Comparison of ENCODE assay signal across 8 cellular contexts in the genomic region with DNA sequence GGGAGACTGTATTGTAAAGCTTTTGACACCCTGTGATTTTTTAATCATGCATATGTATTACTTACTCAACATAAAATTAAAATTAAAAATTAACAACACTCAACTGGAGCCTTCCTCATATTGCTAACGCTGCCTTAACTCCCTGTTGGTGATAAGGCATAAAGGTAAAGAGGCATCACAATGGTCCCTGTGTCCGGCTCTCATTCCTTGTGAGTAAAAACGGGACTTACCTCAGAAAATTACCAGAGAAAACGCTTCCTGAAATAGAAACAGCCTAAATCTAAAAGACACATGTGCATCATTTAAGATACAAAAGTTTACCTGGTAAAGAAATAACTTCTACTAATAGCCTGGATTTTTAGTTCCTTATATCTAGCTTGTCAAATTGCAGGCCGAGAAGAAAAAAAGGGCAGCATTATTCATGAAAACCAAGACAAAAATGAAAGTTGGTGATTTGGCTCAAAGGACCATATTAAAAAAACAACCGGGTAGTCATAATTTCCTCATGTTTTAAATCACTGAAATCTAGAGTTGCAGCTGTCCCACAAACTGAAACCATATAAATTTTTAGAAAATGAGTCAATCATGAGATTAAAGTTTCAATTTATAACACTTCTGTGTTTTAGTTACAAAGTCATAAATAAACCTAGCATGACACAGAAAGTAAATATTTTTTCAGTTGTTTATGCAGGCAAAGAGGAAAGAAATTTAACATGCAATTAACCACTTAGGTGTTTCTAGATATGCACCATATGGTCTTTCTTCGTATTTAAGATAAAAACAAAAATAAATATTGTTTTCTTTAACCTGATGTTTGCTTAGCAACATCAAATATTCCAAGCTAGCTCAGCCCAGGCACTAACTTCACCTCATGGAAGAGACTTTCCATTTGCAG.
DNase-seq lines count a peak whose midpoint lies in the region; ATAC-seq and TF ChIP-seq lines count a peak whose summit lies in the region.

No MANE protein-coding gene starts in this region.

- peaks cover 10% of the 10 kb centered on the region for H3K4me1 Mint-ChIP-seq in activated CD8-positive, alpha-beta T cell treated with anti-CD3 and anti-CD28 coated beads for 36 hours (ENCODE audit: low read depth)
- H3K4me1 Mint-ChIP-seq in activated CD8-positive, alpha-beta T cell treated with anti-CD3 and anti-CD28 coated beads, Interleukin-2, amount 10 ng/mL, durations not matched to agents 7 days and 5 days (ENCODE audit: low read depth): no peaks in the 10 kb centered on the region

- peak; percentile 62 for ATAC-seq in activated CD8-positive, alpha-beta T cell treated with anti-CD3 and anti-CD28 coated beads for 36 hours
- ATAC-seq in activated CD8-positive, alpha-beta T cell treated with anti-CD3 and anti-CD28 coated beads, Interleukin-2, amount 10 ng/mL, durations not matched to agents 7 days and 5 days: no peak
- peak; percentile 56 for ATAC-seq in HG02884 (IDR thresholded peaks at IDR 0.05; ENCODE audit: unreplicated experiment)
- no peak for ATAC-seq in HG03280 (IDR thresholded peaks at IDR 0.05; ENCODE audit: unreplicated experiment)

- no peak for TF ChIP-seq EP300 in tibial nerve (IDR thresholded peaks at IDR 0.05)

- 35 to 40% methylated on average over 7 of the region's 7 CpGs for WGBS in tibial nerve, 2 donors

- intact Hi-C loops in activated CD8-positive, alpha-beta T cell treated with anti-CD3 and anti-CD28 coated beads for 36 hours (cut with micrococcal nuclease): no loop called here

- POLR2A ChIA-PET in activated CD8-positive, alpha-beta T cell treated with anti-CD3 and anti-CD28 coated beads for 36 hours (lab: Charles Lee): interaction anchor here (0.8 kb wide), 1 partner anchor 13 kb away, joined by 3 read pairs; no protein-coding TSS in a partner anchor
- POLR2A ChIA-PET in activated CD8-positive, alpha-beta T cell treated with anti-CD3 and anti-CD28 coated beads, Interleukin-2, amount 10 ng/mL, durations not matched to agents 7 days and 5 days (lab: Charles Lee): no interaction called here

- TF ChIP-seq CTCF in activated CD8-positive, alpha-beta T cell treated with anti-CD3 and anti-CD28 coated beads for 36 hours (IDR thresholded peaks at IDR 0.05): no peak
- TF ChIP-seq CTCF in astrocyte of the spinal cord (IDR thresholded peaks at IDR 0.05; ENCODE audit: low read depth, low read length): no peak
- TF ChIP-seq CTCF in tibial nerve (IDR thresholded peaks at IDR 0.05): no peak

- H3K27me3 ChIP-seq in skeletal muscle satellite cell (ENCODE audit: control insufficient read depth, insufficient read depth, low read length) (no peaks in the 10 kb centered on the region), tibial nerve (no peaks in the 10 kb centered on the region)

- peak overlapping the region; percentile 81 for H3K9ac ChIP-seq in skeletal muscle satellite cell (ENCODE audit: low read depth, low read length)

- H3K9me3 Mint-ChIP-seq in activated CD8-positive, alpha-beta T cell treated with anti-CD3 and anti-CD28 coated beads for 36 hours: no peaks in the 10 kb centered on the region
- no peaks in the 10 kb centered on the region for H3K9me3 Mint-ChIP-seq in activated CD8-positive, alpha-beta T cell treated with anti-CD3 and anti-CD28 coated beads, Interleukin-2, amount 10 ng/mL, durations not matched to agents 7 days and 5 days (ENCODE audit: insufficient read depth)

- H3K4me3 Mint-ChIP-seq in activated CD8-positive, alpha-beta T cell treated with anti-CD3 and anti-CD28 coated beads for 36 hours: no peak overlapping the region
- no peak overlapping the region for H3K4me3 Mint-ChIP-seq in activated CD8-positive, alpha-beta T cell treated with anti-CD3 and anti-CD28 coated beads, Interleukin-2, amount 10 ng/mL, durations not matched to agents 7 days and 5 days

- H3K4me1 ChIP-seq in skeletal muscle satellite cell (ENCODE audit: control insufficient read depth, insufficient read depth, low read length) (peaks cover 73% of the 10 kb centered on the region), tibial nerve (peaks cover 0 to 43% (median 0%) of the 10 kb centered on the region in 4 donors)

- peak overlapping the region in 2 of 4 donors; percentile 15 to 21 for H3K27ac ChIP-seq in tibial nerve

- no peaks in the 10 kb centered on the region for H3K27me3 Mint-ChIP-seq in activated CD8-positive, alpha-beta T cell treated with anti-CD3 and anti-CD28 coated beads for 36 hours
- H3K27me3 Mint-ChIP-seq in activated CD8-positive, alpha-beta T cell treated with anti-CD3 and anti-CD28 coated beads, Interleukin-2, amount 10 ng/mL, durations not matched to agents 7 days and 5 days (ENCODE audit: low read depth): no peaks in the 10 kb centered on the region

- DNase-seq in activated CD8-positive, alpha-beta T cell treated with anti-CD3 and anti-CD28 coated beads for 36 hours: no peak
- no peak for DNase-seq in activated CD8-positive, alpha-beta T cell treated with anti-CD3 and anti-CD28 coated beads, Interleukin-2, amount 10 ng/mL, durations not matched to agents 7 days and 5 days
- DNase-seq in astrocyte of the spinal cord (ENCODE audit: low read depth, low spot score) (peak; percentile 72), tibial nerve (ENCODE audit: low spot score in 2 of 2) (no peak), NCI-H446 treated with DMSO at 0.1 percent for 48 hours (lab: John Stamatoyannopoulos, UW) (no peak)

- TF ChIP-seq POLR2A in tibial nerve (IDR thresholded peaks at IDR 0.05): no peak

- no peak overlapping the region for H3K27ac Mint-ChIP-seq in activated CD8-positive, alpha-beta T cell treated with anti-CD3 and anti-CD28 coated beads for 36 hours
- H3K27ac Mint-ChIP-seq in activated CD8-positive, alpha-beta T cell treated with anti-CD3 and anti-CD28 coated beads, Interleukin-2, amount 10 ng/mL, durations not matched to agents 7 days and 5 days: no peak overlapping the region

- H3K4me3 ChIP-seq in astrocyte of the spinal cord (ENCODE audit: low read depth, low read length): no peak overlapping the region
- peak overlapping the region; percentile 43 for H3K4me3 ChIP-seq in skeletal muscle satellite cell (ENCODE audit: low read length)
- H3K4me3 ChIP-seq in tibial nerve: no peak overlapping the region

- peak overlapping the region; percentile 75 for H3K4me2 ChIP-seq in skeletal muscle satellite cell (ENCODE audit: low read length)

- H3K9me3 ChIP-seq in skeletal muscle satellite cell (replicated peaks; ENCODE audit: low read length): no peaks in the 10 kb centered on the region
- peaks cover 0 to 8% (median 0%) of the 10 kb centered on the region in 4 donors for H3K9me3 ChIP-seq in tibial nerve

- in situ Hi-C loops in astrocyte of the spinal cord (cut with HindIII; ENCODE audit: low sequenced_read_pairs): no loop called here

- CTCF ChIA-PET in activated CD8-positive, alpha-beta T cell treated with anti-CD3 and anti-CD28 coated beads for 36 hours (lab: Charles Lee): no interaction called here
- CTCF ChIA-PET in activated CD8-positive, alpha-beta T cell treated with anti-CD3 and anti-CD28 coated beads, Interleukin-2, amount 10 ng/mL, durations not matched to agents 7 days and 5 days (lab: Charles Lee): no interaction called here

- H3K36me3 Mint-ChIP-seq in activated CD8-positive, alpha-beta T cell treated with anti-CD3 and anti-CD28 coated beads for 36 hours (ENCODE audit: low read depth): peaks cover 23% of the 10 kb centered on the region
- peaks cover 4% of the 10 kb centered on the region for H3K36me3 Mint-ChIP-seq in activated CD8-positive, alpha-beta T cell treated with anti-CD3 and anti-CD28 coated beads, Interleukin-2, amount 10 ng/mL, durations not matched to agents 7 days and 5 days (ENCODE audit: low read depth)

- H3K36me3 ChIP-seq in skeletal muscle satellite cell (ENCODE audit: insufficient read depth, low read length) (no peaks in the 10 kb centered on the region), tibial nerve (peaks cover 0 to 15% (median 0%) of the 10 kb centered on the region in 3 donors)

Comparison
In these comparisons a context has a peak if more than half of its experiments do, and no peak if none do; other contexts are left out.
1. ATAC-seq: peak in activated CD8-positive, alpha-beta T cell treated with anti-CD3 and anti-CD28 coated beads for 36 hours (single experiment) and HG02884 (single experiment); none in activated CD8-positive, alpha-beta T cell treated with anti-CD3 and anti-CD28 coated beads, Interleukin-2, amount 10 ng/mL, durations not matched to agents 7 days and 5 days (single experiment) and HG03280 (single experiment).